Comparison of ENCODE assay signal across 10 cellular contexts in genomic region chr3:7876741-7877297, GRCh38.
DNase-seq lines count a peak whose midpoint lies in the region; FAIRE-seq and TF ChIP-seq lines count a peak whose summit lies in the region.
"Had no signal": no experiment of that assay in that cellular context is flagged by ENCODE, and none has a peak within 500 bp of the region (broad histone marks: within the 10 kb centered on the region; RNA-seq: fewer than 3 reads in every experiment).

No MANE protein-coding gene starts in this region.

- peak overlapping the region; percentile 86 for H3K27ac Mint-ChIP-seq in activated T-cell treated with anti-CD3 and anti-CD28 coated beads, Interleukin-2, amount 50 U/mL, for 24 hours

- TF ChIP-seq CTCF in kidney epithelial cell (IDR thresholded peaks at IDR 0.05; ENCODE audit: insufficient read depth, low read length, poor library complexity, severe bottlenecking) = no peak

- H3K4me1 Mint-ChIP-seq in activated T-cell treated with anti-CD3 and anti-CD28 coated beads, Interleukin-2, amount 50 U/mL, for 24 hours (ENCODE audit: low read depth) = peaks cover 56% of the 10 kb centered on the region

- H3K4me3 ChIP-seq in kidney epithelial cell (ENCODE audit: low read depth, low read length) = no peak overlapping the region

- H3K27me3 Mint-ChIP-seq in activated T-cell treated with anti-CD3 and anti-CD28 coated beads, Interleukin-2, amount 50 U/mL, for 24 hours = no peaks in the 10 kb centered on the region

- no peaks in the 10 kb centered on the region for H3K27me3 ChIP-seq in kidney epithelial cell (ENCODE audit: control insufficient read depth, insufficient read depth, low read length)

- DNase-seq in RCC 7860 (ENCODE audit: low spot score) = peak; percentile 44
- peak; percentile 39 for DNase-seq in activated T-cell treated with anti-CD3 and anti-CD28 coated beads, Interleukin-2, amount 50 U/mL, for 24 hours
- peak; percentile 50 for DNase-seq in kidney epithelial cell (ENCODE audit: low read depth)
- DNase-seq in stimulated activated naive CD4-positive, alpha-beta T cell (lab: John Stamatoyannopoulos, UW) = peak; percentile 3 to 85 (median 64)
- DNase-seq in NCI-H2029 (lab: John Stamatoyannopoulos, UW) = no peak
- no peak for DNase-seq in cerebellar nuclear complex (lab: John Stamatoyannopoulos, UW)
- DNase-seq in NCI-H146 (lab: John Stamatoyannopoulos, UW) = no peak
- DNase-seq: NCI-H1048 had no signal

- H3K9me3 Mint-ChIP-seq in activated T-cell treated with anti-CD3 and anti-CD28 coated beads, Interleukin-2, amount 50 U/mL, for 24 hours = peaks cover 27% of the 10 kb centered on the region

- H3K4me3 Mint-ChIP-seq in activated T-cell treated with anti-CD3 and anti-CD28 coated beads, Interleukin-2, amount 50 U/mL, for 24 hours = peak overlapping the region; percentile 13

- no peaks in the 10 kb centered on the region for H3K36me3 Mint-ChIP-seq in activated T-cell treated with anti-CD3 and anti-CD28 coated beads, Interleukin-2, amount 50 U/mL, for 24 hours (ENCODE audit: low read depth)

- no peak for FAIRE-seq in RCC 7860 (lab: Jason Lieb, UNC)
- FAIRE-seq: GM12891, TTC549 had no signal

- H3K36me3 ChIP-seq in kidney epithelial cell (ENCODE audit: control insufficient read depth, insufficient read depth, low read length) = no peaks in the 10 kb centered on the region

Comparison
In these comparisons a context has a peak if more than half of its experiments do, and no peak if none do; other contexts are left out.
1. DNase-seq: peak in RCC 7860 (single experiment), activated T-cell treated with anti-CD3 and anti-CD28 coated beads, Interleukin-2, amount 50 U/mL, for 24 hours (single experiment), kidney epithelial cell (single experiment) and stimulated activated naive CD4-positive, alpha-beta T cell (6 of 6); none in NCI-H2029 (single experiment), cerebellar nuclear complex (0 of 2) and NCI-H146 (single experiment).